14 cellular contexts compared by ENCODE assay signal in the genomic region with DNA sequence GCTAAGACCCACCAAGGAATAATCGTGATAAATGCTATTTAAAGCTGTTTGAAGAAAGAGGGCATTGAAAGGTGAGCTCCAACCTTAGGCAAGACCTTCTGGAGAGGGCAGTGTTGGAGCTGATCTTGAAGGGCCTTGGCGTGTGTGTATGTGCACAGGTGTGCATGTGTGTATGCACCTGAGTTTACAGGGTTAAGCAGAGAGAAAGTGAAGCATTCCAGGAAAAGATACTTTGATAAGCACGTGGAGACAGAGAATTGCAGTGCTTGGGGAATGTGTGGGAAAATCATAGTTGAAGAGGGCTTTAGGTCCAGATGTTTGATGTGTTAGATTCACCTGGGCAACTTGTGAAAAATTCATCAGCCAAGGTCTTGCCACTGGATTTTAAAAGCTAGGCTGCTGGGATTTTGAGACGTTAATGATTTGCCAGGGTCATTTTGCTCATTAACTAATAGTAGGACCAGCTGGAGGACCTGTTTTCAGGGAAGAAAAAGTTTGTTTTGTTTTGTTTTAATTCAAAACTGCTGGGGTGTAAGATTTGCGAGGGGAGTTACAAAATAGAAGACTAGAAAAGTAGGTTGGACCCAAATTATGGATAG.
"Had no signal": no experiment of that assay in that cellular context is flagged by ENCODE, and none has a peak within 500 bp of the region (broad histone marks: within the 10 kb centered on the region; RNA-seq: fewer than 3 reads in every experiment).

No MANE protein-coding gene starts in this region.

- H3K27ac ChIP-seq: cardiac muscle cell, gastroesophageal sphincter, heart right ventricle, left lung, upper lobe of right lung had no signal

- H3K4me3 ChIP-seq: cardiac muscle cell, gastroesophageal sphincter, heart right ventricle, left lung, upper lobe of right lung had no signal

- DNase-seq: activated CD4-positive, alpha-beta memory T cell treated with anti-CD3 and anti-CD28 coated beads for 36 hours; activated effector memory CD4-positive, alpha-beta T cell treated with Interleukin-2 at 50 U/mL for 16 hours; activated naive CD4-positive, alpha-beta T cell treated with anti-CD3 and anti-CD28 coated beads, Interleukin-2, amount 50 U/mL, for 16 hours; activated T-cell treated with anti-CD3 and anti-CD28 coated beads, Interleukin-2, amount 50 U/mL, for 4 hours; heart right ventricle; left lung; natural killer cell; small intestine; stimulated activated CD4-positive, alpha-beta T cell treated with anti-CD3 and anti-CD28 coated beads, Interleukin-4, amount 100 ng/mL, for 4 hours; stimulated activated CD8-positive, alpha-beta memory T cell treated with anti-CD3 and anti-CD28 coated beads, Interleukin-4, amount 100 ng/mL, for 48 hours; stimulated activated naive CD8-positive, alpha-beta T cell treated with anti-CD3 and anti-CD28 coated beads, Interleukin-15, amount 100 ng/mL, for 72 hours; upper lobe of right lung had no signal

- H3K27me3 ChIP-seq: cardiac muscle cell, gastroesophageal sphincter, heart right ventricle, left lung, upper lobe of right lung had no signal

- H3K36me3 ChIP-seq: cardiac muscle cell, gastroesophageal sphincter, heart right ventricle, left lung, upper lobe of right lung had no signal

- FAIRE-seq: small intestine had no signal

- ATAC-seq: activated T-cell treated with anti-CD3 and anti-CD28 coated beads, Interleukin-2, amount 50 U/mL, for 4 hours; gastroesophageal sphincter; natural killer cell; stimulated activated naive CD8-positive, alpha-beta T cell treated with anti-CD3 and anti-CD28 coated beads, Interleukin-15, amount 100 ng/mL, for 72 hours; upper lobe of right lung had no signal
